In the genomic region with DNA sequence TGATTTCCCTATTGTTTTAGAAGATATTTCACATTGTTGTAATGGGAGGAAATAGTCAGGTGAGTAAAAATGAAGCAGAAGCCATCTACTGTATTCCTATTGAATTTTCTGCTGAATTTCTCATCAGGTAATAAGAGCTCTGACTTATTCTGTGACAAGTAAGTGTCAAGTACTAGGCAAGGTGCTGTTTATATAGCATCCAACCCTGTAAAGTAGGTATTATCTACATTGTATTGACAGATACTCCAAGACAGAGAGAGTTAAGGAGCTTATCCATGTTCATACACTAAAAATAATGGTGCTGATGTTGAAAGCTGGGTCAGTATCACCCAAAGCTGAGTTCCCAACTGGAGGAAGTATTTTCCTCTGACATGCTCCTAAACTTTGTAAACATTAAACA, we compare ENCODE assay signal across 7 cellular contexts.
"Had no signal": no experiment of that assay in that cellular context is flagged by ENCODE, and none has a peak within 500 bp of the region (broad histone marks: within the 10 kb centered on the region; RNA-seq: fewer than 3 reads in every experiment).

No MANE protein-coding gene starts in this region.

- H3K9me3 ChIP-seq: HAP-1 had no signal

- H3K36me3 ChIP-seq: HAP-1 had no signal

- DNase-seq: GM23248, GOT3, H7, HFFc6 had no signal

- H3K4me3 ChIP-seq: GM23248, HAP-1 had no signal

- H3K9ac ChIP-seq: GM23248 had no signal

- H3K27ac ChIP-seq: GM23248, HL-60 had no signal

- H2AFZ ChIP-seq: GM23248 had no signal

- FAIRE-seq: HepG2 had no signal
